Comparison of ENCODE assay signal across 23 cellular contexts in genomic region chr14:70832536-70833305, GRCh38. TPM values are rescaled to one million over a fixed set of nuclear protein-coding genes. Genes with fewer than 3 reads are reported as not detected.
DNase-seq lines count a peak whose midpoint lies in the region; ATAC-seq and TF ChIP-seq lines count a peak whose summit lies in the region.
"Had no signal": no experiment of that assay in that cellular context is flagged by ENCODE, and none has a peak within 500 bp of the region (broad histone marks: within the 10 kb centered on the region; RNA-seq: fewer than 3 reads in every experiment).

No MANE protein-coding gene starts in this region.

- H3K4me3 Mint-ChIP-seq in chondrocyte (ENCODE audit: unreplicated experiment), result no peak overlapping the region
- no peak overlapping the region for H3K4me3 Mint-ChIP-seq in H9
- no peak overlapping the region for H3K4me3 Mint-ChIP-seq in progenitor cell of endocrine pancreas (ENCODE audit: low read depth)
- H3K4me3 Mint-ChIP-seq: activated CD4-positive, alpha-beta memory T cell treated with anti-CD3 and anti-CD28 coated beads for 36 hours; activated naive CD8-positive, alpha-beta T cell; central memory CD8-positive, alpha-beta T cell; naive B cell; stimulated activated memory B cell treated with anti-CD40 and anti-IgM and Interleukin-4, amounts not matched to agents 10 μg/mL and 1 μg/mL and 100 μg/mL, for 72 hours had no signal

- H3K18ac ChIP-seq in H9 (ENCODE audit: insufficient read length, low read depth, low read length), result no peak overlapping the region

- H2AFZ ChIP-seq in SK-N-SH (ENCODE audit: low read depth) (peak overlapping the region; percentile 37; the same call in 1 of the 2 replicates), hepatocyte (peak overlapping the region; percentile 8), H9 (ENCODE audit: low read length) (no peak overlapping the region)

- H3K56ac ChIP-seq in H9 (ENCODE audit: insufficient read length, low read depth, low read length), result no peak overlapping the region

- TF ChIP-seq CTCF in SK-N-SH (IDR thresholded peaks at IDR 0.05) (no peak), chondrocyte (IDR thresholded peaks at IDR 0.05) (no peak), hepatocyte (IDR thresholded peaks at IDR 0.05; ENCODE audit: poor library complexity) (no peak), testis (IDR thresholded peaks at IDR 0.05) (no peak), H9 (conservative IDR thresholded peaks at IDR 0.05) (no peak), progenitor cell of endocrine pancreas (IDR thresholded peaks at IDR 0.05; ENCODE audit: unreplicated experiment) (no peak)

- no peak for TF ChIP-seq POLR2A in testis (IDR thresholded peaks at IDR 0.05)

- no peak overlapping the region for H3K27ac ChIP-seq in SK-N-SH (ENCODE audit: low read depth in 2 of 2, low read length in 1 of 2)
- H3K27ac ChIP-seq in hepatocyte, result peak overlapping the region; percentile 14
- peak overlapping the region; percentile 64 to 74 for H3K27ac ChIP-seq in testis
- no peak overlapping the region for H3K27ac ChIP-seq in H9 (ENCODE audit: insufficient read length, low read depth, low read length)
- H3K27ac ChIP-seq: C4-2B, lower lobe of right lung, RWPE1, transverse colon, WERI-Rb-1 had no signal

- no peak overlapping the region for H2BK120ac ChIP-seq in H9 (ENCODE audit: low read depth, low read length, poor library complexity, severe bottlenecking)

- H3K27me3 Mint-ChIP-seq in chondrocyte (ENCODE audit: low read depth), result no peaks in the 10 kb centered on the region
- peaks cover 3% of the 10 kb centered on the region for H3K27me3 Mint-ChIP-seq in H9 (ENCODE audit: low read depth)
- H3K27me3 Mint-ChIP-seq in progenitor cell of endocrine pancreas, result peaks cover 2% of the 10 kb centered on the region
- H3K27me3 Mint-ChIP-seq: activated CD4-positive, alpha-beta memory T cell treated with anti-CD3 and anti-CD28 coated beads for 36 hours; activated naive CD8-positive, alpha-beta T cell; central memory CD8-positive, alpha-beta T cell; stimulated activated memory B cell treated with anti-CD40 and anti-IgM and Interleukin-4, amounts not matched to agents 10 μg/mL and 1 μg/mL and 100 μg/mL, for 72 hours had no signal

- no peak overlapping the region for H2AK5ac ChIP-seq in H9 (ENCODE audit: insufficient read length, low read length)

- no peak overlapping the region for H4K91ac ChIP-seq in H9 (ENCODE audit: insufficient read length, low read depth, low read length)

- no peak overlapping the region for H2BK15ac ChIP-seq in H9 (ENCODE audit: low read depth, low read length)

- H2BK20ac ChIP-seq in H9 (ENCODE audit: low read depth, low read length, poor library complexity, severe bottlenecking), result no peak overlapping the region

- POLR2A ChIA-PET in SK-N-SH (lab: Yijun Ruan, JAX), result no interaction called here

- H3K9me3 Mint-ChIP-seq in chondrocyte (ENCODE audit: low read depth) (peaks cover 6% of the 10 kb centered on the region), H9 (peaks cover 22 to 24% of the 10 kb centered on the region in 2 experiments), progenitor cell of endocrine pancreas (ENCODE audit: low read depth) (peaks cover 14% of the 10 kb centered on the region)
- H3K9me3 Mint-ChIP-seq: stimulated activated memory B cell treated with anti-CD40 and anti-IgM and Interleukin-4, amounts not matched to agents 10 μg/mL and 1 μg/mL and 100 μg/mL, for 72 hours had no signal

- TF ChIP-seq RAD21 in SK-N-SH (IDR thresholded peaks at IDR 0.05; ENCODE audit: low read length), result no peak

- H3K4me1 ChIP-seq in SK-N-SH (ENCODE audit: control insufficient read depth in 1 of 2, insufficient read depth in 2 of 2, low read depth in 1 of 2, low read length in 1 of 2), result no peaks in the 10 kb centered on the region
- H3K4me1 ChIP-seq in hepatocyte (ENCODE audit: insufficient read depth), result no peaks in the 10 kb centered on the region
- H3K4me1 ChIP-seq in testis, result peaks cover 10% of the 10 kb centered on the region
- no peaks in the 10 kb centered on the region for H3K4me1 ChIP-seq in H9 (ENCODE audit: insufficient read depth, low read length)
- H3K4me1 ChIP-seq: lower lobe of right lung had no signal

- 74% methylated on average over 16 of the region's 16 CpGs for WGBS in SK-N-SH (ENCODE audit: low lambda C conversion rate)
- WGBS in hepatocyte (ENCODE audit: low lambda C conversion rate, missing lambda C conversion rate), result 71% methylated on average over 16 of the region's 16 CpGs
- WGBS in testis, 2 donors, result 31 to 42% methylated on average over 16 of the region's 16 CpGs
- WGBS in H9 (ENCODE audit: extremely low coverage, insufficient read length, low lambda C conversion rate), result no CpG with 5 or more reads among the region's 16 CpGs

- CTCF ChIA-PET in SK-N-SH (lab: Yijun Ruan, JAX), result interaction anchor here (0.9 to 2.4 kb wide), 5 partner anchors 10 to 139 kb away, joined by 3 to 13 read pairs (median 3); no protein-coding TSS in a partner anchor

- no peaks in the 10 kb centered on the region for H3K36me3 Mint-ChIP-seq in chondrocyte (ENCODE audit: low read depth)
- peaks cover 2 to 15% (median 4%) of the 10 kb centered on the region in 3 experiments; a peak in 6 of 7 replicates for H3K36me3 Mint-ChIP-seq in H9 (ENCODE audit: insufficient read depth in 1 of 3, low read depth in 3 of 3)
- no peaks in the 10 kb centered on the region for H3K36me3 Mint-ChIP-seq in progenitor cell of endocrine pancreas (ENCODE audit: insufficient read depth)
- H3K36me3 Mint-ChIP-seq: stimulated activated memory B cell treated with anti-CD40 and anti-IgM and Interleukin-4, amounts not matched to agents 10 μg/mL and 1 μg/mL and 100 μg/mL, for 72 hours had no signal

- H3K4ac ChIP-seq in H9 (ENCODE audit: low read depth, low read length), result no peak overlapping the region

- H3K36me3 ChIP-seq in SK-N-SH (replicated peaks in 1 of 2; ENCODE audit: control insufficient read depth in 1 of 2, insufficient read depth in 2 of 2, low read length in 1 of 2) (no peaks in the 10 kb centered on the region), hepatocyte (replicated peaks; ENCODE audit: insufficient read depth, low read depth) (no peaks in the 10 kb centered on the region), testis (ENCODE audit: low read depth, missing control alignments) (no peaks in the 10 kb centered on the region)
- H3K36me3 ChIP-seq: lower lobe of right lung, transverse colon, WERI-Rb-1 had no signal

- no peaks in the 10 kb centered on the region for H3K23me2 ChIP-seq in H9 (ENCODE audit: insufficient read length, low read depth, low read length, poor library complexity, severe bottlenecking)

- no peak; the same call in 2 of the 3 replicates for ATAC-seq in SK-N-SH treated with all-trans-retinoic acid at 6 μM for 48 hours
- ATAC-seq: lower lobe of right lung; stimulated activated memory B cell treated with anti-CD40 and anti-IgM and Interleukin-4, amounts not matched to agents 10 μg/mL and 1 μg/mL and 100 μg/mL, for 72 hours had no signal

- no peaks in the 10 kb centered on the region for H3K27me3 ChIP-seq in SK-N-SH (ENCODE audit: insufficient read depth)
- no peaks in the 10 kb centered on the region for H3K27me3 ChIP-seq in hepatocyte
- no peaks in the 10 kb centered on the region for H3K27me3 ChIP-seq in testis
- H3K27me3 ChIP-seq in H9 (ENCODE audit: insufficient read depth, low read length), result no peaks in the 10 kb centered on the region
- H3K27me3 ChIP-seq: transverse colon had no signal

- H2BK12ac ChIP-seq in H9 (ENCODE audit: insufficient read length, low read depth, low read length), result no peak overlapping the region

- H3K9me3 ChIP-seq in SK-N-SH (peaks cover 5% of the 10 kb centered on the region; the same call in 1 of the 2 replicates), hepatocyte (ENCODE audit: low read depth) (no peaks in the 10 kb centered on the region), testis (no peaks in the 10 kb centered on the region), H9 (ENCODE audit: control insufficient read depth, low read depth, low read length) (peaks cover 13% of the 10 kb centered on the region)
- H3K9me3 ChIP-seq: lower lobe of right lung, transverse colon had no signal

- no peaks in the 10 kb centered on the region for H4K20me1 ChIP-seq in SK-N-SH (ENCODE audit: insufficient read depth)
- no peaks in the 10 kb centered on the region for H4K20me1 ChIP-seq in hepatocyte (ENCODE audit: insufficient read depth, poor library complexity, severe bottlenecking)
- no peaks in the 10 kb centered on the region for H4K20me1 ChIP-seq in H9 (ENCODE audit: control insufficient read depth, insufficient read depth, insufficient read length)

- no peak overlapping the region for H3K14ac ChIP-seq in H9 (ENCODE audit: insufficient read depth, low read length)

- H3K4me3 ChIP-seq in SK-N-SH (ENCODE audit: low read depth in 2 of 2, low read length in 1 of 2), result no peak overlapping the region
- H3K4me3 ChIP-seq in hepatocyte, result no peak overlapping the region
- H3K4me3 ChIP-seq in testis, result no peak overlapping the region
- H3K4me3 ChIP-seq: lower lobe of right lung, transverse colon had no signal

- DNase-seq in SK-N-SH (no peak), chondrocyte (ENCODE audit: low spot score) (no peak), hepatocyte (ENCODE audit: low spot score) (no peak), testis (peak; percentile 70), H9 (no peak), NCI-H82 (lab: John Stamatoyannopoulos, UW) (no peak), progenitor cell of endocrine pancreas (ENCODE audit: low spot score, unreplicated experiment) (no peak)
- DNase-seq: 8988T; activated CD4-positive, alpha-beta memory T cell treated with anti-CD3 and anti-CD28 coated beads for 36 hours; activated T-cell treated with anti-CD3 and anti-CD28 coated beads, Interleukin-2, amount 50 U/mL, for 48 hours; DMS153; effector memory CD4-positive, alpha-beta T cell; lower lobe of right lung; naive B cell; NCI-H1105 treated with DMSO at 0.1 percent for 48 hours; transverse colon; WERI-Rb-1 had no signal

- H3K27ac Mint-ChIP-seq in chondrocyte (ENCODE audit: unreplicated experiment), result peak overlapping the region; percentile 34
- no peak overlapping the region; a peak in 1 of 7 replicates for H3K27ac Mint-ChIP-seq in H9
- H3K27ac Mint-ChIP-seq in progenitor cell of endocrine pancreas, result no peak overlapping the region
- H3K27ac Mint-ChIP-seq: activated CD4-positive, alpha-beta memory T cell treated with anti-CD3 and anti-CD28 coated beads for 36 hours; activated naive CD8-positive, alpha-beta T cell; naive B cell; stimulated activated memory B cell treated with anti-CD40 and anti-IgM and Interleukin-4, amounts not matched to agents 10 μg/mL and 1 μg/mL and 100 μg/mL, for 72 hours had no signal

- intact Hi-C loops in testis (cut with DNase I; ENCODE audit: low total_unique reads), result no loop called here

- H4K5ac ChIP-seq in H9 (ENCODE audit: insufficient read length, low read depth, low read length), result no peak overlapping the region

- H3K79me1 ChIP-seq in H9 (ENCODE audit: insufficient read depth, low read depth, low read length, poor library complexity, severe bottlenecking), result no peaks in the 10 kb centered on the region

- no peaks in the 10 kb centered on the region for H3F3A ChIP-seq in SK-N-SH (replicated peaks; ENCODE audit: insufficient read depth)

- H3K9me2 ChIP-seq in SK-N-SH (no peaks in the 10 kb centered on the region), hepatocyte (replicated peaks; ENCODE audit: insufficient read depth) (no peaks in the 10 kb centered on the region)

- H2BK5ac ChIP-seq in H9 (ENCODE audit: insufficient read length, low read length), result no peak overlapping the region

- H3K4me1 Mint-ChIP-seq in chondrocyte (ENCODE audit: low read depth) (peaks cover 6% of the 10 kb centered on the region), H9 (no peaks in the 10 kb centered on the region), progenitor cell of endocrine pancreas (ENCODE audit: low read depth) (no peaks in the 10 kb centered on the region)
- H3K4me1 Mint-ChIP-seq: central memory CD8-positive, alpha-beta T cell; naive B cell; stimulated activated memory B cell treated with anti-CD40 and anti-IgM and Interleukin-4, amounts not matched to agents 10 μg/mL and 1 μg/mL and 100 μg/mL, for 72 hours had no signal

- H3T11ph ChIP-seq in H9 (ENCODE audit: low read length), result no peak overlapping the region

- H3K79me2 ChIP-seq in SK-N-SH (ENCODE audit: insufficient read depth) (no peaks in the 10 kb centered on the region), hepatocyte (no peaks in the 10 kb centered on the region), H9 (ENCODE audit: insufficient read depth, low read length) (no peaks in the 10 kb centered on the region)

- H4K8ac ChIP-seq in H9 (replicated peaks; ENCODE audit: insufficient read length, low read depth, low read length), result no peak overlapping the region

- H3K4me2 ChIP-seq in SK-N-SH, result no peak overlapping the region
- peak overlapping the region; percentile 1 for H3K4me2 ChIP-seq in hepatocyte
- H3K4me2 ChIP-seq in H9 (ENCODE audit: insufficient read depth, insufficient read length, low read length), result no peak overlapping the region

- H3K9ac ChIP-seq in SK-N-SH (no peak overlapping the region), H9 (ENCODE audit: extremely low read depth, insufficient read length, low read length) (no peak overlapping the region)

- H3K23ac ChIP-seq in H9 (ENCODE audit: insufficient read length, low read depth, low read length), result no peak overlapping the region

- no peak for TF ChIP-seq EP300 in SK-N-SH (IDR thresholded peaks at IDR 0.05; ENCODE audit: borderline replicate concordance in 1 of 2, low read depth in 1 of 2, low read length in 1 of 2)

RNA-seq across cellular contexts. Expression of gene MAP3K9, which starts 23.4 kb away (rescaled TPM):
- polyA plus RNA-seq in SK-N-SH (2012; rRNA removed) (2.0 and 2.1 TPM in 2 replicates), hepatocyte (4.1 and 4.4 TPM in 2 replicates), testis (ENCODE audit: insufficient read depth, low read depth, low replicate concordance) (18.0 TPM)
- polyA plus RNA-seq in SK-N-SH (2012; cell fraction: cytosol; rRNA removed), result 1.1 and 1.3 TPM in 2 replicates
- 4.0 and 4.3 TPM in 2 replicates for polyA plus RNA-seq in SK-N-SH (2012; cell fraction: nucleus; rRNA removed)
- total RNA-seq in chondrocyte (1.1 to 3.0 TPM (median 2.8 TPM) in 3 replicates), hepatocyte (7.5 and 9.2 TPM in 2 replicates), testis (10 to 100 TPM; 17.4 to 22.5 TPM), H9 (2021) (18.3 and 20.0 TPM in 2 replicates), progenitor cell of endocrine pancreas (27.6 and 31.8 TPM in 2 replicates)

Comparison
In these comparisons a context has a peak if more than half of its experiments do, and no peak if none do; other contexts are left out.
1. H3K27ac ChIP-seq: peak in hepatocyte (single experiment) and testis (2 of 2); none in SK-N-SH (0 of 2) and H9 (single experiment).